In the genomic region with DNA sequence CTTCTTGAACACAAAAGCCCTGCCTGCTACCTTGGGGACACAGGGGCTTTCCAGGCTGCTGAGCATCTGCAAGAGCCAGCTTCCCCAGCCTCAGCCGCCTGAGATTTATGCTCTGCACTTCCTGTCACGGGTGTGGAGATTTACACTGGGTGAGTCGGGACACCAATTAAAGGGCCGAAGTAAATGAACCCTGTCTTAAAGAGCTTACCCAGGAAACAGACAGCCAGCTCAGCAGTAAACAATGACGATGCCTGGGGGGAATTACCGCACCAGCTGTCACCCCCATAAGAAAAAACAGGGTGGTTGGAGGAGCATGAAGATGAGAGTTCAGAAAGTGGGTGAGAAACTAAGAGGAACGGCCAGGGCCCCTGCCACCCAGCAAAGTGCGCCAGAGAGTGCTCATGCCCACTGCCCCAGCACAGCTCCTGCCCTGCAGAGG, we compare ENCODE assay signal across 8 cellular contexts. TPM values are rescaled to one million over a fixed set of nuclear protein-coding genes. Genes with fewer than 3 reads are reported as not detected.
A peak's percentile ranks its signal among the peaks of the same experiment; 100 is the strongest.
DNase-seq lines count a peak whose midpoint lies in the region; ATAC-seq, FAIRE-seq and TF ChIP-seq lines count a peak whose summit lies in the region.

No MANE protein-coding gene starts in this region.

- POLR2A ChIA-PET in naive thymus-derived CD8-positive, alpha-beta T cell (lab: Charles Lee): interaction anchor here (0.6 to 0.9 kb wide), 3 partner anchors 19 to 310 kb away, joined by 3 read pairs; a partner anchor contains a TSS

- DNase-seq in D721Med (ENCODE audit: insufficient read length, low spot score) (peak; percentile 85), SW 1271 (lab: John Stamatoyannopoulos, UW) (no peak), NCI-H748 treated with DMSO at 0.1 percent for 48 hours (lab: John Stamatoyannopoulos, UW) (no peak), mesothelial cell of epicardium (ENCODE audit: low spot score in 2 of 2, unreplicated experiment in 2 of 2) (no peak)
- DNase-seq in naive thymus-derived CD8-positive, alpha-beta T cell: peak; percentile 19 to 83 (median 58)

- no peaks in the 10 kb centered on the region for H3K27me3 Mint-ChIP-seq in activated naive CD4-positive, alpha-beta T cell treated with anti-CD3 and anti-CD28 coated beads, Interleukin-2, amount 50 U/mL, for 24 hours
- peaks cover 0 to 4% (median 0%) of the 10 kb centered on the region in 5 donors for H3K27me3 Mint-ChIP-seq in naive thymus-derived CD8-positive, alpha-beta T cell
- peaks cover 6% of the 10 kb centered on the region for H3K27me3 Mint-ChIP-seq in mesothelial cell of epicardium (ENCODE audit: low read depth)

- no peak overlapping the region for H3K27ac Mint-ChIP-seq in activated naive CD4-positive, alpha-beta T cell treated with anti-CD3 and anti-CD28 coated beads, Interleukin-2, amount 50 U/mL, for 24 hours
- H3K27ac Mint-ChIP-seq in naive thymus-derived CD8-positive, alpha-beta T cell: peak overlapping the region; percentile 84 to 94 (median 92)
- no peak overlapping the region for H3K27ac Mint-ChIP-seq in mesothelial cell of epicardium

- H3K4me1 Mint-ChIP-seq in activated naive CD4-positive, alpha-beta T cell treated with anti-CD3 and anti-CD28 coated beads, Interleukin-2, amount 50 U/mL, for 24 hours: peaks cover 18% of the 10 kb centered on the region
- peaks cover 4 to 37% (median 18%) of the 10 kb centered on the region in 4 donors for H3K4me1 Mint-ChIP-seq in naive thymus-derived CD8-positive, alpha-beta T cell
- peaks cover 6% of the 10 kb centered on the region for H3K4me1 Mint-ChIP-seq in mesothelial cell of epicardium

- TF ChIP-seq CTCF in D721Med (IDR thresholded peaks at IDR 0.05; ENCODE audit: insufficient read depth, missing control alignments) (no peak), mesothelial cell of epicardium (IDR thresholded peaks at IDR 0.05; ENCODE audit: unreplicated experiment) (no peak)

- peak; percentile 80 for ATAC-seq in GM19025 (IDR thresholded peaks at IDR 0.05; ENCODE audit: low read depth, unreplicated experiment)
- peak; percentile 75 for ATAC-seq in HG03342 (IDR thresholded peaks at IDR 0.05; ENCODE audit: unreplicated experiment)
- peak; percentile 94 for ATAC-seq in naive thymus-derived CD8-positive, alpha-beta T cell

- no peaks in the 10 kb centered on the region for H3K9me3 Mint-ChIP-seq in activated naive CD4-positive, alpha-beta T cell treated with anti-CD3 and anti-CD28 coated beads, Interleukin-2, amount 50 U/mL, for 24 hours
- peaks cover 0 to 2% (median 0%) of the 10 kb centered on the region in 9 donors for H3K9me3 Mint-ChIP-seq in naive thymus-derived CD8-positive, alpha-beta T cell
- no peaks in the 10 kb centered on the region for H3K9me3 Mint-ChIP-seq in mesothelial cell of epicardium

- peak; percentile 94 for FAIRE-seq in D721Med (lab: Jason Lieb, UNC)

- H3K4me3 Mint-ChIP-seq in activated naive CD4-positive, alpha-beta T cell treated with anti-CD3 and anti-CD28 coated beads, Interleukin-2, amount 50 U/mL, for 24 hours: peak overlapping the region; percentile 55
- H3K4me3 Mint-ChIP-seq in naive thymus-derived CD8-positive, alpha-beta T cell: peak overlapping the region; percentile 51 to 81 (median 74)
- no peak overlapping the region for H3K4me3 Mint-ChIP-seq in mesothelial cell of epicardium

- H3K36me3 Mint-ChIP-seq in activated naive CD4-positive, alpha-beta T cell treated with anti-CD3 and anti-CD28 coated beads, Interleukin-2, amount 50 U/mL, for 24 hours: no peaks in the 10 kb centered on the region
- no peaks in the 10 kb centered on the region for H3K36me3 Mint-ChIP-seq in naive thymus-derived CD8-positive, alpha-beta T cell
- no peaks in the 10 kb centered on the region for H3K36me3 Mint-ChIP-seq in mesothelial cell of epicardium

RNA-seq across cellular contexts. Expression of a gene that starts 37.5 kb away (rescaled TPM):
- 10 to 100 TPM; 43.4 to 47.7 TPM for total RNA-seq in naive thymus-derived CD8-positive, alpha-beta T cell
- 10 to 100 TPM; 13.7 to 23.7 (median 15.7) TPM for polyA plus RNA-seq in naive thymus-derived CD8-positive, alpha-beta T cell
- total RNA-seq in mesothelial cell of epicardium: 39.9 to 42.4 TPM (median 41.7 TPM) in 3 replicates

Comparison
In these comparisons a context has a peak if more than half of its experiments do, and no peak if none do; other contexts are left out.
1. DNase-seq: peak in D721Med (single experiment) and naive thymus-derived CD8-positive, alpha-beta T cell (10 of 10); none in SW 1271 (0 of 2), NCI-H748 treated with DMSO at 0.1 percent for 48 hours (single experiment) and mesothelial cell of epicardium (0 of 2).
2. H3K27ac Mint-ChIP-seq: peak in naive thymus-derived CD8-positive, alpha-beta T cell (10 of 10); none in activated naive CD4-positive, alpha-beta T cell treated with anti-CD3 and anti-CD28 coated beads, Interleukin-2, amount 50 U/mL, for 24 hours (single experiment) and mesothelial cell of epicardium (single experiment).
3. Peak in every context shown above with its lines, with median percentiles within 50 percentile points of each other: ATAC-seq.